In the genomic region with DNA sequence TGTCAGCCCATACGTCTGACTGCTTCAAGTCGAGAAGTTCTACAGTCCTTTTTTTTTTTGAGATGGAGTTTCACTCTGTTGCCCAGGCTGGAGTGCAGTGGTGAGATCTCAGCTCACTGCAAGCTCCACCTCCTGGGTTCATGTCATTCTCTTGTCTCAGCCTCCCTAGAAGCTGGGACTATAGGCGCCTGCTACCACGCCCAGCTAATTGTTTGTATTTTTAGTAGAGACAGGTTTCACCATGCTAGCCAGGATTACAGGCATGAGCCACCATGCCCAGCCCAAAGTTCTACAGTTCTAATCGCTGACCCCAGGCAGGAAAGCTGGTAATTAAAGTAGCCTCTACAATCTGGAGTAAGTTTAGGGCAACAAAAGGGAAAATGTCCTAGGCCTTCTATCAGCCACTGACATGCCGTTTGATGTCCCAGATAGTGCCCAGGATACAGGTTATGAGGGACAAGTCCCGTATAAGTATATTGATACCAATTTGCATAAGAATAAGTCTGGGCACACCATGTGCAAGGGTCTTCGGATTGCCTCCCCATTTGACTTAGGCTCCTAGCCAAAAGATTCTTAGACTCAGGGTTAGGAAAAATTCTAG, we compare ENCODE assay signal across 8 cellular contexts.
A peak's percentile ranks its signal among the peaks of the same experiment; 100 is the strongest.
DNase-seq lines count a peak whose midpoint lies in the region; ATAC-seq and TF ChIP-seq lines count a peak whose summit lies in the region.

No MANE protein-coding gene starts in this region.

- peaks cover 0 to under 1% (median 0%) of the 10 kb centered on the region in 9 donors for H3K9me3 Mint-ChIP-seq in naive thymus-derived CD8-positive, alpha-beta T cell

- peak overlapping the region; percentile 93 to 98 (median 95) for H3K4me3 Mint-ChIP-seq in naive thymus-derived CD8-positive, alpha-beta T cell

- POLR2A ChIA-PET in naive thymus-derived CD8-positive, alpha-beta T cell (lab: Charles Lee) = no interaction called here

- ATAC-seq in GM21717 (IDR thresholded peaks at IDR 0.05; ENCODE audit: unreplicated experiment) (peak; percentile 49), HG02970 (IDR thresholded peaks at IDR 0.05; ENCODE audit: low FRiP score, unreplicated experiment) (no peak), omental fat pad (ENCODE audit: low FRiP score) (no peak)
- ATAC-seq in naive thymus-derived CD8-positive, alpha-beta T cell = peak; percentile 29 to 35

- H3K36me3 Mint-ChIP-seq in naive thymus-derived CD8-positive, alpha-beta T cell = peaks cover 2 to 4% (median 4%) of the 10 kb centered on the region in 3 donors

- TF ChIP-seq CTCF in GM12875 (IDR thresholded peaks at IDR 0.05; ENCODE audit: borderline replicate concordance, insufficient read depth, low read depth, low read length) (no peak), omental fat pad (IDR thresholded peaks at IDR 0.05) (no peak)

- H3K27ac Mint-ChIP-seq in naive thymus-derived CD8-positive, alpha-beta T cell = peak overlapping the region; percentile 95 to 99 (median 96)

- DNase-seq in M059J (ENCODE audit: low read depth) (peak; percentile 74), AG20443 (ENCODE audit: low spot score) (no peak), omental fat pad (ENCODE audit: low spot score) (no peak)
- peak; percentile 16 for DNase-seq in activated CD4-positive, alpha-beta T cell treated with anti-CD3 and anti-CD28 coated beads, Interleukin-2, amount 50 U/mL, for 1 hour
- DNase-seq in naive thymus-derived CD8-positive, alpha-beta T cell = peak in 4 of 10 donors; percentile 11 to 37 (median 28)

- H3K4me3 ChIP-seq in GM12875 (ENCODE audit: low read depth, low read length) = peak overlapping the region; percentile 58

- no peaks in the 10 kb centered on the region for H3K27me3 Mint-ChIP-seq in naive thymus-derived CD8-positive, alpha-beta T cell

- H3K4me1 Mint-ChIP-seq in naive thymus-derived CD8-positive, alpha-beta T cell = peaks cover 14 to 71% (median 55%) of the 10 kb centered on the region in 4 donors

Comparison
In these comparisons a context has a peak if more than half of its experiments do, and no peak if none do; other contexts are left out.
1. ATAC-seq: peak in GM21717 (single experiment) and naive thymus-derived CD8-positive, alpha-beta T cell (2 of 2); none in HG02970 (single experiment) and omental fat pad (single experiment).
2. DNase-seq: peak in M059J (single experiment) and activated CD4-positive, alpha-beta T cell treated with anti-CD3 and anti-CD28 coated beads, Interleukin-2, amount 50 U/mL, for 1 hour (single experiment); none in AG20443 (single experiment) and omental fat pad (single experiment).